8 cellular contexts compared by ENCODE assay signal in the genomic region with DNA sequence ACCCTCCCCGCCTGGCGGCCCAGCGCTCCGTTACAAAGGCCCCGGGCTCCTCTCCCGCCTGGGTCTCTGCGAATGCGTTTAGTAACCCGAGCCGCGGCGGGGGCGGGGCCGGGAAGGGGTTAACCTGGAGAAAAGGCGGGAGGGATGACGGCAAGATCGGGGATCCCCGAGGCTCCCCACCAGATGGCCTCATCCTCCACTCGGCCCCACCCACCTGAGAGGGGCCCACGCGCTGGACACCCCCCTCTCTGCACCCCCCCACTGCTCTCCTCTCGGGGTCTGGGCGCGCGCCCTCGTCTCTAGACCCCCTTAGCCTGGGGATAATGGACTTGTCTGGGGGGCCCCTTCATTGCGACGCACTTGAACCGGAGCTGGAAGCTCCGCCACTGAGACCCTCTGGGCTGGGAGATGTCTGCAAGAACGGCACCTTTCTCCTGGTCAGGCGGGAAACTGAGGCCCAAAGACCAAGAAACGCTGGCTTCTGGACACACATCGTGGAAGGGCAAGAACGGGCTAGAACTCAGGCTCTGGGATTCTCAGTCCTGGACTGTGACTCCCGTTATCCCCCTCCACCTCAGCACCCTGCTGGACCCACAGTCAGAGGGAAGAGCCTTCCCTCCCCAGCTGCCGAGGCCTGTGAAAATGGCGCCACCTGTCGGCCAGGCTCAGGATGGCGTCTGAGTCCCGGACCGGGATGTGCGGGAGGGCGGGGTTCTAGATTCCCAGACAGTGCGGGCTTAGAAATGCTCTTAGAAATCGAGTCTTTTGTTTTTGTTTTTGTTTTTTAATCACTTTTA. TPM values are rescaled to one million over a fixed set of nuclear protein-coding genes. Genes with fewer than 3 reads are reported as not detected.
A peak's percentile ranks its signal among the peaks of the same experiment; 100 is the strongest.
DNase-seq lines count a peak whose midpoint lies in the region; ATAC-seq, FAIRE-seq and TF ChIP-seq lines count a peak whose summit lies in the region.

No MANE protein-coding gene starts in this region.

- H3K4me1 Mint-ChIP-seq in astrocyte (ENCODE audit: low read depth, unreplicated experiment) = peaks cover 24% of the 10 kb centered on the region

- intact Hi-C loops in gastrocnemius medialis (cut with DNase I; ENCODE audit: low total_unique reads) = loop anchor here (1.0 to 2.0 kb wide), 3 partner anchors 49 to 294 kb away; no protein-coding TSS in a partner anchor

- no peaks in the 10 kb centered on the region for H3K36me3 Mint-ChIP-seq in astrocyte (ENCODE audit: low read depth, unreplicated experiment)

- H3K79me2 ChIP-seq in astrocyte (ENCODE audit: insufficient read depth, low read length) (no peaks in the 10 kb centered on the region), hepatocyte (no peaks in the 10 kb centered on the region)

- peak overlapping the region; percentile 74 for H3K4me3 Mint-ChIP-seq in astrocyte (ENCODE audit: unreplicated experiment)

- H4K20me1 ChIP-seq in astrocyte (ENCODE audit: insufficient read depth, low read length) (peaks cover 14% of the 10 kb centered on the region), hepatocyte (ENCODE audit: insufficient read depth, poor library complexity, severe bottlenecking) (no peaks in the 10 kb centered on the region)

- FAIRE-seq in GM18507 (lab: Jason Lieb, UNC) = peak; percentile 84
- peak; percentile 29 for FAIRE-seq in astrocyte (lab: Jason Lieb, UNC)

- no peak overlapping the region for H3K27ac Mint-ChIP-seq in astrocyte (ENCODE audit: unreplicated experiment)

- no peak for DNase-seq in GM18507 (ENCODE audit: extremely low spot score, insufficient read length, low read depth)
- DNase-seq in NCI-H2081 (lab: John Stamatoyannopoulos, UW) = peak; percentile 71 to 82
- peak; percentile 79 for DNase-seq in T1000 (lab: John Stamatoyannopoulos, UW)
- peak; percentile 70 for DNase-seq in astrocyte (ENCODE audit: low read depth)
- DNase-seq in hepatocyte (ENCODE audit: low spot score) = peak; percentile 92
- peak; percentile 61 to 76 for DNase-seq in gastrocnemius medialis

- H3K9me3 ChIP-seq in astrocyte (ENCODE audit: insufficient read depth, low read depth, low read length) (no peaks in the 10 kb centered on the region), hepatocyte (ENCODE audit: low read depth) (no peaks in the 10 kb centered on the region), gastrocnemius medialis (no peaks in the 10 kb centered on the region)

- WGBS in hepatocyte (ENCODE audit: low lambda C conversion rate, missing lambda C conversion rate) = 2% methylated on average over 28 of the region's 46 CpGs

- H3K9me3 Mint-ChIP-seq in astrocyte (ENCODE audit: unreplicated experiment) = no peaks in the 10 kb centered on the region

- H3K9ac ChIP-seq in astrocyte (ENCODE audit: low read length) = peak overlapping the region; percentile 70

- peak overlapping the region; percentile 56 for H3K27ac ChIP-seq in 22Rv1
- H3K27ac ChIP-seq in astrocyte (ENCODE audit: low read depth, low read length) = peak overlapping the region; percentile 48
- peak overlapping the region; percentile 91 for H3K27ac ChIP-seq in hepatocyte
- H3K27ac ChIP-seq in gastrocnemius medialis = no peak overlapping the region

- H3K4me3 ChIP-seq in astrocyte (ENCODE audit: insufficient read depth, low read depth, low read length) (peak overlapping the region; percentile 58), hepatocyte (peak overlapping the region; percentile 17), gastrocnemius medialis (no peak overlapping the region)

- peaks cover 44% of the 10 kb centered on the region for H3K4me1 ChIP-seq in astrocyte (ENCODE audit: insufficient read depth, low read length)
- peaks cover 30% of the 10 kb centered on the region for H3K4me1 ChIP-seq in hepatocyte (ENCODE audit: insufficient read depth)
- peaks cover 24 to 34% of the 10 kb centered on the region in 2 donors for H3K4me1 ChIP-seq in gastrocnemius medialis

- H3K27me3 ChIP-seq in astrocyte (ENCODE audit: insufficient read depth, low read length) = no peaks in the 10 kb centered on the region
- H3K27me3 ChIP-seq in hepatocyte = peaks cover 35% of the 10 kb centered on the region
- peaks cover 40 to 54% (median 42%) of the 10 kb centered on the region in 3 donors for H3K27me3 ChIP-seq in gastrocnemius medialis

- no peaks in the 10 kb centered on the region for H3K36me3 ChIP-seq in astrocyte (ENCODE audit: insufficient read depth, low read length)
- no peaks in the 10 kb centered on the region for H3K36me3 ChIP-seq in hepatocyte (replicated peaks; ENCODE audit: insufficient read depth, low read depth)
- H3K36me3 ChIP-seq in gastrocnemius medialis = no peaks in the 10 kb centered on the region

- peak overlapping the region; percentile 44 for H2AFZ ChIP-seq in astrocyte (ENCODE audit: low read depth, low read length)
- no peak overlapping the region for H2AFZ ChIP-seq in hepatocyte

- no peaks in the 10 kb centered on the region for H3K9me2 ChIP-seq in hepatocyte (replicated peaks; ENCODE audit: insufficient read depth)

- in situ Hi-C loops in gastrocnemius medialis (cut with MboI; ENCODE audit: low sequenced_read_pairs in 4 of 4) = loop anchor here in 2 of 4 donors (10.0 kb wide), 1 partner anchor 64 kb away; no protein-coding TSS in a partner anchor

- TF ChIP-seq POLR2A in gastrocnemius medialis (IDR thresholded peaks at IDR 0.05) = no peak

- H3K4me2 ChIP-seq in astrocyte (ENCODE audit: low read length) = peak overlapping the region; percentile 86
- peak overlapping the region; percentile 94 for H3K4me2 ChIP-seq in hepatocyte

- peaks cover 30% of the 10 kb centered on the region for H3K27me3 Mint-ChIP-seq in astrocyte (ENCODE audit: low read depth, unreplicated experiment)

- TF ChIP-seq CTCF in 22Rv1 (IDR thresholded peaks at IDR 0.05) (peak; percentile 97), astrocyte (IDR thresholded peaks at IDR 0.05; ENCODE audit: insufficient read depth, low read depth, low read length) (peak; percentile 94), hepatocyte (IDR thresholded peaks at IDR 0.05; ENCODE audit: poor library complexity) (peak; percentile 99), gastrocnemius medialis (IDR thresholded peaks at IDR 0.05 in 4 of 5, conservative IDR thresholded peaks at IDR 0.05 in 1 of 5) (peak; percentile 90 to 99 (median 94))

- ATAC-seq in gastrocnemius medialis (peak; percentile 69 to 82), HG03139 (IDR thresholded peaks at IDR 0.05; ENCODE audit: unreplicated experiment) (no peak)

RNA-seq across cellular contexts. Expression of a gene that starts 2.9 kb away (rescaled TPM):
- total RNA-seq in astrocyte (46.9 and 63.5 TPM in 2 replicates), hepatocyte (45.6 and 50.2 TPM in 2 replicates), gastrocnemius medialis (10 to 100 TPM; 34.4 to 46.7 (median 40.5) TPM)
- 163 and 185 TPM in 2 replicates for polyA plus RNA-seq in hepatocyte

RNA-seq across cellular contexts. Expression of a gene that starts 21.6 kb away (rescaled TPM):
- total RNA-seq in astrocyte (56.3 and 60.4 TPM in 2 replicates), hepatocyte (22.6 and 44.6 TPM in 2 replicates), gastrocnemius medialis (10 to 100 TPM; 11.1 to 24.5 (median 23.6) TPM)
- polyA plus RNA-seq in hepatocyte = 81.3 and 83.6 TPM in 2 replicates

Comparison
In these comparisons a context has a peak if more than half of its experiments do, and no peak if none do; other contexts are left out.
1. H3K27ac ChIP-seq: peak in 22Rv1 (single experiment), astrocyte (single experiment) and hepatocyte (single experiment); none in gastrocnemius medialis (0 of 4).
2. H3K4me3 ChIP-seq: peak in astrocyte (single experiment) and hepatocyte (single experiment); none in gastrocnemius medialis (0 of 4).
3. Peak in every context shown above with its lines, with median percentiles within 50 percentile points of each other: CTCF ChIP-seq.